ENCODE assay signal across 9 cellular contexts in the genomic region with DNA sequence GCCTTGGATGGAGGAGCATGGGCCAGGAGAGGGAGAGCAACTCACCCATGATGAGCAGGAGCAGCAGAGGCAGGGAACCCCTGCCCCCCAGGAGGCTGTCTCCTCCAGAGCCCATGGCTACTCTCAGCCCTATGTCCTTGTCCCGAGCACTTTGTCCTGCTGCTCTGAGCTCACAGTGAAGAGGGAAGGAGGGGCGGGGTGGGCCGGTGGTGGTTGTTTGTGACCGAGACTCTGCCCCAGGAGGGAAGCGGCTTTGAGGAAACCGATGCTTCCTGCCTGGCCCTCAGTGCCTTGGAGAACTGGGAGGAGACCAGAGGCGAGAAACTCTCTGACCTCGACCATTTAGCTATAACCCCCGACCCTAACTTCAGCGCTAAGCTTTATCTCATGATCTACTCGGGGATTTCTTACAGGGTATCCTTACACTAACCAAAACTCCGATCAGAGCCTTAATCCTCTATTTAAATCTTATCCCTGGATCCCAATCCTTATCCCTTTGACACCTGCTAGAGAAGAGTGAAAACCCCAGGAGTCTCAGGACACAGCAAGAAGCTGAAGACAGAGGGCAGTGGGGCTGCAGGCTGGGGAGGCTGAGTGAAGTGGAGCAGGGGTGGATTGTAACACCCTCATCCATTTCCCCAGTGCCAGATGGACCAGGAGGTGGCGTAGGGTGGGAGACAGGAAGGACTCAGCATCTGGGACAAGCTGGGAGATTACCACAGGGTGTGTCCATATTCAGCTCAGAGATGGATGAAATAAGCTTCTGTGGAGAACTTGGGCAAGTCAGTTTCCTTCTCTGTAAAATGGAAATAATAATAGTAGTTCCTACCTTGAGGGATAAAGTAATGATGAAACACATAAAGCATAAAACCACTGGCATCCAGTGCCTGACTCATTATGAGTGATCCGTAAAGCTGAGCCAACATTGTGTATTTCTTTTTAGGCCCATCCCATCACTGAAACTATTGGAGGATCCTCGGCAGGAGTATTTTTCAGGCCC.
DNase-seq lines count a peak whose midpoint lies in the region; ATAC-seq and TF ChIP-seq lines count a peak whose summit lies in the region.
"Had no signal": no experiment of that assay in that cellular context is flagged by ENCODE, and none has a peak within 500 bp of the region (broad histone marks: within the 10 kb centered on the region; RNA-seq: fewer than 3 reads in every experiment).

A gene (minus strand): TSS at position 185 of the 1,000 bp plus-strand sequence. CDS start 70 bp downstream, at position 115.

- no peak for ATAC-seq in HG03442 (IDR thresholded peaks at IDR 0.05; ENCODE audit: unreplicated experiment)

- POLR2A ChIA-PET in RWPE1 (lab: Yijun Ruan, JAX; ENCODE audit: low non-redundant PET) = interaction anchor here (1.0 to 1.8 kb wide), 2 partner anchors 22 to 55 kb away, joined by 3 to 7 read pairs; no protein-coding TSS in a partner anchor

- CTCF ChIA-PET in RWPE1 (lab: Yijun Ruan, JAX) = interaction anchor here (0.7 to 1.8 kb wide), 4 partner anchors 13 to 175 kb away, joined by 3 to 7 read pairs (median 4); no protein-coding TSS in a partner anchor

- TF ChIP-seq CTCF in AG09319 (IDR thresholded peaks at IDR 0.05; ENCODE audit: low read depth, low read length) = peak; percentile 14
- no peak for TF ChIP-seq CTCF in RWPE1 (conservative IDR thresholded peaks at IDR 0.05; ENCODE audit: low read depth)

- H3K27ac ChIP-seq in RWPE1 = peak within 1 kb of the TSS; percentile 98

- peak; percentile 74 for DNase-seq in AG09319 (ENCODE audit: extremely low read depth, low read depth)
- peak; percentile 72 for DNase-seq in RWPE1 (ENCODE audit: low spot score)
- peak; percentile 84 for DNase-seq in fibroblast of gingiva (ENCODE audit: low read depth)
- DNase-seq in non-pigmented ciliary epithelial cell (ENCODE audit: low read depth) = peak; percentile 66
- no peak for DNase-seq in activated T-cell treated with anti-CD3 and anti-CD28 coated beads, Interleukin-2, amount 50 U/mL, for 1 hour
- DNase-seq in activated CD4-positive, alpha-beta T cell treated with anti-CD3 and anti-CD28 coated beads for 4 hours = no peak
- no peak for DNase-seq in DMS79 treated with DMSO at 0.1 percent for 48 hours (lab: John Stamatoyannopoulos, UW)
- DNase-seq: stimulated activated CD4-positive, alpha-beta T cell treated with anti-CD3 and anti-CD28 coated beads, Interleukin-4, amount 100 ng/mL, for 24 hours had no signal

Comparison
In these comparisons a context has a peak if more than half of its experiments do, and no peak if none do; other contexts are left out.
1. DNase-seq: peak in AG09319 (single experiment), RWPE1 (single experiment), fibroblast of gingiva (single experiment) and non-pigmented ciliary epithelial cell (single experiment); none in activated T-cell treated with anti-CD3 and anti-CD28 coated beads, Interleukin-2, amount 50 U/mL, for 1 hour (single experiment), activated CD4-positive, alpha-beta T cell treated with anti-CD3 and anti-CD28 coated beads for 4 hours (0 of 2) and DMS79 treated with DMSO at 0.1 percent for 48 hours (single experiment).